1 cellular context compared by ENCODE assay signal in genomic region chr11:96338910-96339703, GRCh38.
TF ChIP-seq lines count a peak whose summit lies in the region.

No MANE protein-coding gene starts in this region.

TF ChIP-seq in IMR-90, 13 proteins besides CTCF, POLR2A, EP300 and RAD21:
- TF ChIP-seq MAZ (IDR thresholded peaks at IDR 0.05; ENCODE audit: borderline replicate concordance, low read depth, low read length) (peak; percentile 11; the same call in 1 of the 2 replicates), SMC3 (IDR thresholded peaks at IDR 0.05; ENCODE audit: low read depth, low read length) (no peak), ELK1 (IDR thresholded peaks at IDR 0.05; ENCODE audit: borderline replicate concordance, low read depth, low read length) (no peak), FOS (IDR thresholded peaks at IDR 0.05; ENCODE audit: low read depth, low read length) (0 out of 2 replicates have a peak, but pooled peaks have one; percentile 31), BHLHE40 (IDR thresholded peaks at IDR 0.05; ENCODE audit: low read depth, low read length) (peak; percentile 84), RFX5 (IDR thresholded peaks at IDR 0.05; ENCODE audit: low read depth, low read length) (no peak), NFE2L2 (IDR thresholded peaks at IDR 0.05; ENCODE audit: low read depth, low read length) (no peak), CEBPB (IDR thresholded peaks at IDR 0.05; ENCODE audit: low read depth, low read length) (peak; percentile 93), MXI1 (IDR thresholded peaks at IDR 0.05; ENCODE audit: borderline replicate concordance, low read depth, low read length) (no peak), USF2 (IDR thresholded peaks at IDR 0.05; ENCODE audit: low read depth, low read length) (no peak), RCOR1 (IDR thresholded peaks at IDR 0.05; ENCODE audit: insufficient replicate concordance, low read length) (no peak), MAFK (IDR thresholded peaks at IDR 0.05; ENCODE audit: low read depth, low read length) (no peak), CHD1 (IDR thresholded peaks at IDR 0.05; ENCODE audit: low read depth, low read length) (no peak)
